ENCODE assay signal across 9 cellular contexts in genomic region chr10:87867453-87867852, GRCh38. TPM values are rescaled to one million over a fixed set of nuclear protein-coding genes. Genes with fewer than 3 reads are reported as not detected.
DNase-seq lines count a peak whose midpoint lies in the region; ATAC-seq and TF ChIP-seq lines count a peak whose summit lies in the region.
"Had no signal": no experiment of that assay in that cellular context is flagged by ENCODE, and none has a peak within 500 bp of the region (broad histone marks: within the 10 kb centered on the region; RNA-seq: fewer than 3 reads in every experiment).

No MANE protein-coding gene starts in this region.

- H3K4me1 ChIP-seq in breast epithelium (peaks cover 0 to 7% of the 10 kb centered on the region in 2 donors), mucosa of rectum (ENCODE audit: control insufficient read depth in 2 of 2, insufficient read depth in 2 of 2, low read length in 2 of 2) (peaks cover 4 to 18% of the 10 kb centered on the region in 2 donors), aorta (ENCODE audit: control insufficient read depth in 1 of 2, insufficient read depth in 2 of 2, low read length in 2 of 2) (no peaks in the 10 kb centered on the region)

- H3K4me3 ChIP-seq in breast epithelium (peak overlapping the region; percentile 72 to 91 (median 73)), mucosa of rectum (ENCODE audit: low read length in 2 of 2) (peak overlapping the region; percentile 91 to 92), aorta (ENCODE audit: low read length in 2 of 2) (peak overlapping the region; percentile 26 to 54)

- peak overlapping the region; percentile 13 to 98 for H3K27ac ChIP-seq in breast epithelium
- peak overlapping the region; percentile 11 to 97 for H3K27ac ChIP-seq in mucosa of rectum (ENCODE audit: low read depth in 2 of 2, low read length in 2 of 2)
- H3K27ac ChIP-seq in aorta (ENCODE audit: low read depth in 1 of 2, low read length in 2 of 2): no peak overlapping the region

- H3K27me3 Mint-ChIP-seq in stimulated activated naive CD8-positive, alpha-beta T cell treated with anti-CD3 and anti-CD28 coated beads, Interleukin-15, Interleukin-2, amounts not matched to agents 100 ng/mL and 50 ng/mL, for 24 hours: no peaks in the 10 kb centered on the region

- no peak for TF ChIP-seq CTCF in breast epithelium (IDR thresholded peaks at IDR 0.05)

- TF ChIP-seq POLR2A in breast epithelium (IDR thresholded peaks at IDR 0.05): no peak

- H3K36me3 Mint-ChIP-seq in stimulated activated naive CD8-positive, alpha-beta T cell treated with anti-CD3 and anti-CD28 coated beads, Interleukin-15, Interleukin-2, amounts not matched to agents 100 ng/mL and 50 ng/mL, for 24 hours (ENCODE audit: low read depth): peaks cover 24% of the 10 kb centered on the region

- H3K4me3 Mint-ChIP-seq in stimulated activated naive CD8-positive, alpha-beta T cell treated with anti-CD3 and anti-CD28 coated beads, Interleukin-15, Interleukin-2, amounts not matched to agents 100 ng/mL and 50 ng/mL, for 24 hours: peak overlapping the region; percentile 91

- peaks cover 58% of the 10 kb centered on the region for H3K4me1 Mint-ChIP-seq in stimulated activated naive CD8-positive, alpha-beta T cell treated with anti-CD3 and anti-CD28 coated beads, Interleukin-15, Interleukin-2, amounts not matched to agents 100 ng/mL and 50 ng/mL, for 24 hours (ENCODE audit: low read depth)

- H3K36me3 ChIP-seq in breast epithelium (no peaks in the 10 kb centered on the region), mucosa of rectum (ENCODE audit: control insufficient read depth in 2 of 2, insufficient read depth in 2 of 2, low read length in 2 of 2) (no peaks in the 10 kb centered on the region), aorta (ENCODE audit: control insufficient read depth in 1 of 2, insufficient read depth in 2 of 2, low read length in 1 of 2) (no peaks in the 10 kb centered on the region)

- no peaks in the 10 kb centered on the region for H3K9me3 Mint-ChIP-seq in stimulated activated naive CD8-positive, alpha-beta T cell treated with anti-CD3 and anti-CD28 coated beads, Interleukin-15, Interleukin-2, amounts not matched to agents 100 ng/mL and 50 ng/mL, for 24 hours

- H3K9ac ChIP-seq in mucosa of rectum (ENCODE audit: low read depth in 1 of 2, low read length in 2 of 2): peak overlapping the region; percentile 82 to 98

- H3K27ac Mint-ChIP-seq in stimulated activated naive CD8-positive, alpha-beta T cell treated with anti-CD3 and anti-CD28 coated beads, Interleukin-15, Interleukin-2, amounts not matched to agents 100 ng/mL and 50 ng/mL, for 24 hours: no peak overlapping the region

- H3K9me3 ChIP-seq in breast epithelium (no peaks in the 10 kb centered on the region), mucosa of rectum (ENCODE audit: control insufficient read depth in 2 of 2, low read length in 2 of 2) (no peaks in the 10 kb centered on the region), aorta (ENCODE audit: control insufficient read depth, low read length) (no peaks in the 10 kb centered on the region)

- no peak for ATAC-seq in stimulated activated naive CD8-positive, alpha-beta T cell treated with anti-CD3 and anti-CD28 coated beads, Interleukin-15, Interleukin-2, amounts not matched to agents 100 U/mL and 50 U/mL, for 24 hours
- no peak for ATAC-seq in aorta (ENCODE audit: low FRiP score)
- no peak for ATAC-seq in GM21390 (IDR thresholded peaks at IDR 0.05; ENCODE audit: unreplicated experiment)

- no peaks in the 10 kb centered on the region for H3K27me3 ChIP-seq in breast epithelium
- H3K27me3 ChIP-seq in mucosa of rectum (ENCODE audit: control insufficient read depth in 2 of 2, insufficient read depth in 2 of 2, low read length in 2 of 2): no peaks in the 10 kb centered on the region
- no peaks in the 10 kb centered on the region for H3K27me3 ChIP-seq in aorta (ENCODE audit: control insufficient read depth in 1 of 2, insufficient read depth in 2 of 2, low read length in 1 of 2)

- intact Hi-C loops in breast epithelium (cut with DNase I; ENCODE audit: low total_unique reads): no loop called here
- intact Hi-C loops in aorta (cut with DNase I): loop anchor here (5.0 to 10.0 kb wide), 5 partner anchors 57 to 397 kb away; no protein-coding TSS in a partner anchor

- DNase-seq in stimulated activated naive CD8-positive, alpha-beta T cell treated with anti-CD3 and anti-CD28 coated beads, Interleukin-15, Interleukin-2, amounts not matched to agents 100 U/mL and 50 U/mL, for 24 hours: no peak
- DNase-seq in breast epithelium (ENCODE audit: low spot score in 2 of 2) (no peak), aorta (no peak), iPS-NIHi11 (ENCODE audit: low spot score) (no peak), COLO668 (lab: John Stamatoyannopoulos, UW; ENCODE audit: unreplicated experiment) (no peak)
- DNase-seq: GF-D8 had no signal

RNA-seq across cellular contexts. Expression of gene PTEN, which starts 4.0 kb away (rescaled TPM):
- total RNA-seq in breast epithelium (100 to 1,000 TPM; 178 to 366 (median 186) TPM), aorta (100 to 1,000 TPM; 119 to 165 TPM)
- polyA plus RNA-seq in aorta: 10 to 100 TPM; 26.8 to 35.4 TPM

RNA-seq across cellular contexts. Expression of gene KLLN, which starts 4.1 kb away (rescaled TPM):
- total RNA-seq in breast epithelium: 1 to 10 TPM in 1 of 3 donors, under 1 TPM in 2; 0.44 to 1.1 (median 0.66) TPM
- under 1 TPM; 0.29 to 0.66 TPM for total RNA-seq in aorta
- under 1 TPM; 0.25 to 0.36 TPM for polyA plus RNA-seq in aorta

RNA-seq across cellular contexts. Expression of gene ATAD1, which starts 49.4 kb away (rescaled TPM):
- total RNA-seq in breast epithelium (10 to 100 TPM; 40.6 to 49.6 (median 41.0) TPM), aorta (10 to 100 TPM; 39.5 to 43.4 TPM)
- 10 to 100 TPM; 18.8 to 24.7 TPM for polyA plus RNA-seq in aorta

Comparison
In these comparisons a context has a peak if more than half of its experiments do, and no peak if none do; other contexts are left out.
1. H3K27ac ChIP-seq: peak in breast epithelium (2 of 2) and mucosa of rectum (2 of 2); none in aorta (0 of 2).
2. H3K4me3 ChIP-seq: peak in every context shown above with its lines; median percentile 92 in mucosa of rectum; 73 in breast epithelium; 40 in aorta.